8 cellular contexts compared by ENCODE assay signal in genomic region chr9:104780796-104781395, GRCh38. TPM values are rescaled to one million over a fixed set of nuclear protein-coding genes. Genes with fewer than 3 reads are reported as not detected.
DNase-seq lines count a peak whose midpoint lies in the region; ATAC-seq and TF ChIP-seq lines count a peak whose summit lies in the region.

No MANE protein-coding gene starts in this region.

- no peak overlapping the region for H3K4me3 Mint-ChIP-seq in activated CD4-positive, alpha-beta T cell treated with anti-CD3 and anti-CD28 coated beads, Interleukin-2, amount 10 ng/mL, durations not matched to agents 7 days and 5 days
- no peak overlapping the region for H3K4me3 Mint-ChIP-seq in T-helper 17 cell

- H3K27me3 ChIP-seq in HL-60 (ENCODE audit: insufficient read depth, poor library complexity, severe bottlenecking): no peaks in the 10 kb centered on the region
- no peaks in the 10 kb centered on the region for H3K27me3 ChIP-seq in ovary
- H3K27me3 ChIP-seq in ascending aorta: no peaks in the 10 kb centered on the region

- CTCF ChIA-PET in activated CD4-positive, alpha-beta T cell treated with anti-CD3 and anti-CD28 coated beads, Interleukin-2, amount 10 ng/mL, durations not matched to agents 7 days and 5 days (lab: Charles Lee): interaction anchor here (1.3 kb wide), 1 partner anchor 12 kb away, joined by 5 read pairs; no protein-coding TSS in a partner anchor

- TF ChIP-seq EP300 in ovary (IDR thresholded peaks at IDR 0.05): no peak

- no peaks in the 10 kb centered on the region for H3K9me3 Mint-ChIP-seq in activated CD4-positive, alpha-beta T cell treated with anti-CD3 and anti-CD28 coated beads, Interleukin-2, amount 10 ng/mL, durations not matched to agents 7 days and 5 days

- H3K36me3 Mint-ChIP-seq in activated CD4-positive, alpha-beta T cell treated with anti-CD3 and anti-CD28 coated beads, Interleukin-2, amount 10 ng/mL, durations not matched to agents 7 days and 5 days (ENCODE audit: low read depth): no peaks in the 10 kb centered on the region
- peaks cover 3% of the 10 kb centered on the region for H3K36me3 Mint-ChIP-seq in T-helper 17 cell (ENCODE audit: low read depth)

- H3K27ac Mint-ChIP-seq in activated CD4-positive, alpha-beta T cell treated with anti-CD3 and anti-CD28 coated beads, Interleukin-2, amount 10 ng/mL, durations not matched to agents 7 days and 5 days: no peak overlapping the region
- H3K27ac Mint-ChIP-seq in T-helper 17 cell: no peak overlapping the region

- peak; percentile 13 for DNase-seq in activated CD4-positive, alpha-beta T cell treated with anti-CD3 and anti-CD28 coated beads, Interleukin-2, amount 10 ng/mL, durations not matched to agents 7 days and 5 days
- no peak for DNase-seq in activated CD4-positive, alpha-beta T cell treated with anti-CD3 and anti-CD28 coated beads for 48 hours
- peak; percentile 31 to 36 for DNase-seq in HL-60 (ENCODE audit: low read depth in 1 of 2, low spot score in 1 of 2)
- no peak for DNase-seq in T-helper 17 cell
- peak; percentile 29 for DNase-seq in kidney tubule cell (ENCODE audit: low spot score)
- no peak for DNase-seq in ovary
- no peak for DNase-seq in SK-N-DZ (ENCODE audit: low spot score)
- no peak for DNase-seq in ascending aorta (ENCODE audit: low spot score in 2 of 2)

- POLR2A ChIA-PET in activated CD4-positive, alpha-beta T cell treated with anti-CD3 and anti-CD28 coated beads, Interleukin-2, amount 10 ng/mL, durations not matched to agents 7 days and 5 days (lab: Charles Lee): no interaction called here

- no peaks in the 10 kb centered on the region for H3K9me3 ChIP-seq in T-helper 17 cell (ENCODE audit: control insufficient read depth, low read length, poor library complexity, severe bottlenecking)
- H3K9me3 ChIP-seq in ovary: no peaks in the 10 kb centered on the region
- no peaks in the 10 kb centered on the region for H3K9me3 ChIP-seq in ascending aorta

- TF ChIP-seq CTCF in HL-60 (IDR thresholded peaks at IDR 0.05; ENCODE audit: insufficient read depth, low read length) (peak; percentile 43), ovary (IDR thresholded peaks at IDR 0.05) (no peak), ascending aorta (IDR thresholded peaks at IDR 0.05) (peak in 1 of 3 experiments; percentile 30)

- no peaks in the 10 kb centered on the region for H3K4me1 Mint-ChIP-seq in activated CD4-positive, alpha-beta T cell treated with anti-CD3 and anti-CD28 coated beads, Interleukin-2, amount 10 ng/mL, durations not matched to agents 7 days and 5 days
- no peaks in the 10 kb centered on the region for H3K4me1 Mint-ChIP-seq in T-helper 17 cell

- H3K36me3 ChIP-seq in ovary (no peaks in the 10 kb centered on the region), ascending aorta (peaks cover 22 to 31% of the 10 kb centered on the region in 2 donors)

- intact Hi-C loops in ovary (cut with DNase I): no loop called here
- intact Hi-C loops in ascending aorta (cut with DNase I): no loop called here

- no peak for TF ChIP-seq POLR2A in ovary (IDR thresholded peaks at IDR 0.05)

- H3K4me3 ChIP-seq in HL-60 (replicated peaks; ENCODE audit: insufficient read depth, low read length): no peak overlapping the region
- no peak overlapping the region for H3K4me3 ChIP-seq in ovary
- H3K4me3 ChIP-seq in ascending aorta: no peak overlapping the region

- H3K4me1 ChIP-seq in ovary (ENCODE audit: insufficient read depth): no peaks in the 10 kb centered on the region
- H3K4me1 ChIP-seq in ascending aorta: no peaks in the 10 kb centered on the region

- WGBS in ovary, 3 donors: 94 to 97% (median 95%) methylated on average over 1 of the region's 1 CpG

- no peaks in the 10 kb centered on the region for H3K27me3 Mint-ChIP-seq in activated CD4-positive, alpha-beta T cell treated with anti-CD3 and anti-CD28 coated beads, Interleukin-2, amount 10 ng/mL, durations not matched to agents 7 days and 5 days
- H3K27me3 Mint-ChIP-seq in T-helper 17 cell: no peaks in the 10 kb centered on the region

- peak; percentile 39 for ATAC-seq in T-helper 17 cell

- H3K27ac ChIP-seq in HL-60 (replicated peaks): no peak overlapping the region
- no peak overlapping the region for H3K27ac ChIP-seq in ovary
- H3K27ac ChIP-seq in ascending aorta: no peak overlapping the region

RNA-seq across cellular contexts. Expression of gene NIPSNAP3B, which starts 17.0 kb away (rescaled TPM):
- total RNA-seq in activated CD4-positive, alpha-beta T cell treated with anti-CD3 and anti-CD28 coated beads, Interleukin-2, amount 10 ng/mL, durations not matched to agents 7 days and 5 days: under 1 TPM; 0.74 to 0.79 TPM
- 1 to 10 TPM; 1.1 to 1.5 TPM for total RNA-seq in T-helper 17 cell
- total RNA-seq in ovary: 1 to 10 TPM; 2.9 to 7.1 (median 6.0) TPM
- 1 to 10 TPM; 3.1 to 5.4 TPM for polyA plus RNA-seq in ovary
- 4.9 and 5.1 TPM in 2 replicates for polyA plus RNA-seq in SK-N-DZ (2014; cell fraction: cytosol; rRNA removed)
- polyA plus RNA-seq in SK-N-DZ (2014; cell fraction: nucleus; rRNA removed): 1.4 and 4.4 TPM in 2 replicates
- total RNA-seq in ascending aorta: 14.6 TPM

RNA-seq across cellular contexts. Expression of gene NIPSNAP3A, which starts 33.4 kb away (rescaled TPM):
- total RNA-seq in activated CD4-positive, alpha-beta T cell treated with anti-CD3 and anti-CD28 coated beads, Interleukin-2, amount 10 ng/mL, durations not matched to agents 7 days and 5 days: 10 to 100 TPM; 20.8 to 22.4 TPM
- total RNA-seq in T-helper 17 cell (1 to 10 TPM; 8.3 to 8.8 TPM), ovary (10 to 100 TPM; 12.6 to 22.8 (median 17.4) TPM), ascending aorta (9.7 TPM)
- polyA plus RNA-seq in ovary: 10 to 100 TPM; 16.0 to 20.7 TPM
- 38.6 and 45.2 TPM in 2 replicates for polyA plus RNA-seq in SK-N-DZ (2014; cell fraction: cytosol; rRNA removed)
- polyA plus RNA-seq in SK-N-DZ (2014; cell fraction: nucleus; rRNA removed): 29.9 and 38.3 TPM in 2 replicates

Comparison
In these comparisons a context has a peak if more than half of its experiments do, and no peak if none do; other contexts are left out.
1. DNase-seq: peak in activated CD4-positive, alpha-beta T cell treated with anti-CD3 and anti-CD28 coated beads, Interleukin-2, amount 10 ng/mL, durations not matched to agents 7 days and 5 days (single experiment), HL-60 (2 of 2) and kidney tubule cell (single experiment); none in activated CD4-positive, alpha-beta T cell treated with anti-CD3 and anti-CD28 coated beads for 48 hours (single experiment), T-helper 17 cell (0 of 3), ovary (0 of 5), SK-N-DZ (single experiment) and ascending aorta (0 of 2).